8 cellular contexts compared by ENCODE assay signal in genomic region chr12:6688543-6688999, GRCh38. TPM values are rescaled to one million over a fixed set of nuclear protein-coding genes. Genes with fewer than 3 reads are reported as not detected.
DNase-seq lines count a peak whose midpoint lies in the region; ATAC-seq and TF ChIP-seq lines count a peak whose summit lies in the region.

No MANE protein-coding gene starts in this region.

- DNase-seq in ELR (ENCODE audit: low read depth), result peak; percentile 47
- DNase-seq in RKO (ENCODE audit: low spot score), result peak; percentile 60
- peak; percentile 49 for DNase-seq in central memory CD4-positive, alpha-beta T cell
- no peak for DNase-seq in stimulated activated naive B cell treated with anti-CD40 and anti-IgM and Interleukin-4, amounts not matched to agents 10 μg/mL and 1 μg/mL and 100 μg/mL, for 72 hours
- DNase-seq in SW480 (ENCODE audit: low spot score), result no peak
- DNase-seq in NCI-H1105 treated with DMSO at 0.1 percent for 48 hours (lab: John Stamatoyannopoulos, UW), result no peak

- H3K4me1 ChIP-seq in HEK293 (ENCODE audit: control insufficient read depth, insufficient read depth, low read length) (peaks cover 13% of the 10 kb centered on the region), liver (ENCODE audit: control insufficient read depth in 4 of 4, insufficient read depth in 4 of 4, low read length in 3 of 4) (peaks cover 4 to 28% (median 24%) of the 10 kb centered on the region in 4 donors)

- H3K4me3 ChIP-seq in HEK293 (ENCODE audit: low read depth, low read length) (peak overlapping the region; percentile 73), liver (ENCODE audit: low read depth in 1 of 3, low read length in 3 of 3) (peak overlapping the region; percentile 78 to 99 (median 97))

- no peaks in the 10 kb centered on the region for H3K27me3 Mint-ChIP-seq in stimulated activated naive B cell treated with anti-CD40 and anti-IgM and Interleukin-4, amounts not matched to agents 10 μg/mL and 1 μg/mL and 100 μg/mL, for 72 hours

- TF ChIP-seq CTCF in HEK293 (tag by site-specific recombination; IDR thresholded peaks at IDR 0.05) (no peak), liver (IDR thresholded peaks at IDR 0.05; ENCODE audit: low read depth, low read length, missing input control) (no peak)

- peak overlapping the region; percentile 96 for H3K27ac Mint-ChIP-seq in stimulated activated naive B cell treated with anti-CD40 and anti-IgM and Interleukin-4, amounts not matched to agents 10 μg/mL and 1 μg/mL and 100 μg/mL, for 72 hours

- POLR2A ChIA-PET in HEK293 (lab: Yijun Ruan, JAX), result interaction anchor here (0.6 to 2.2 kb wide), 31 partner anchors 9 to 502 kb away, joined by 3 to 104 read pairs (median 6); partner anchors contain the start of genes CDCA3, COPS7A, GAPDH and MLF2

- H3K4me1 Mint-ChIP-seq in stimulated activated naive B cell treated with anti-CD40 and anti-IgM and Interleukin-4, amounts not matched to agents 10 μg/mL and 1 μg/mL and 100 μg/mL, for 72 hours, result peaks cover 38 to 62% of the 10 kb centered on the region in 2 donors

- 2% methylated on average over 13 of the region's 13 CpGs for WGBS in liver

- H3K27ac ChIP-seq in HEK293 (ENCODE audit: extremely low read depth, low read depth, low read length), result peak overlapping the region; percentile 99
- peak overlapping the region; percentile 97 for H3K27ac ChIP-seq in liver (ENCODE audit: low read depth in 1 of 2, low read length in 2 of 2)

- H3K36me3 Mint-ChIP-seq in stimulated activated naive B cell treated with anti-CD40 and anti-IgM and Interleukin-4, amounts not matched to agents 10 μg/mL and 1 μg/mL and 100 μg/mL, for 72 hours, result peaks cover 22 to 35% of the 10 kb centered on the region in 2 donors

- H3K9me3 ChIP-seq in HEK293 (ENCODE audit: control insufficient read depth, insufficient read depth, low read depth, low read length) (no peaks in the 10 kb centered on the region), liver (ENCODE audit: control insufficient read depth in 4 of 4, low read length in 3 of 4) (no peaks in the 10 kb centered on the region)

- no peaks in the 10 kb centered on the region for H3K9me3 Mint-ChIP-seq in stimulated activated naive B cell treated with anti-CD40 and anti-IgM and Interleukin-4, amounts not matched to agents 10 μg/mL and 1 μg/mL and 100 μg/mL, for 72 hours

- no peaks in the 10 kb centered on the region for H3K27me3 ChIP-seq in liver (ENCODE audit: control insufficient read depth in 4 of 4, insufficient read depth in 4 of 4, low read length in 3 of 4)

- peak overlapping the region; percentile 93 for H3K4me3 Mint-ChIP-seq in stimulated activated naive B cell treated with anti-CD40 and anti-IgM and Interleukin-4, amounts not matched to agents 10 μg/mL and 1 μg/mL and 100 μg/mL, for 72 hours

- TF ChIP-seq RAD21 in liver (IDR thresholded peaks at IDR 0.05), result no peak

- ATAC-seq in stimulated activated naive B cell treated with anti-CD40 and anti-IgM and Interleukin-4, amounts not matched to agents 10 μg/mL and 1 μg/mL and 100 μg/mL, for 72 hours (replicated peaks), result peak; percentile 18 to 28

- H3K9ac ChIP-seq in liver (ENCODE audit: low read depth in 1 of 2, low read length in 2 of 2), result peak overlapping the region; percentile 34 to 73

- peaks cover 16 to 25% of the 10 kb centered on the region in 2 experiments; a peak in 2 of 3 replicates for H3K36me3 ChIP-seq in HEK293 (ENCODE audit: control insufficient read depth in 2 of 2, insufficient read depth in 1 of 2, low read length in 2 of 2)
- H3K36me3 ChIP-seq in liver (ENCODE audit: control insufficient read depth in 4 of 4, insufficient read depth in 3 of 4, low read depth in 1 of 4, low read length in 3 of 4), result peaks cover 1 to 6% (median 4%) of the 10 kb centered on the region in 4 donors

- CTCF ChIA-PET in HEK293 (lab: Yijun Ruan, JAX), result interaction anchor here (0.7 to 1.2 kb wide), 4 partner anchors 48 to 65 kb away, joined by 3 read pairs; partner anchors contain the start of gene MLF2

TF ChIP-seq in HEK293, 187 proteins besides CTCF, POLR2A, EP300 and RAD21 (continues in another document):
- TF ChIP-seq ZBTB21 (tag by site-specific recombination; IDR thresholded peaks at IDR 0.05), result peak; percentile 49
- TF ChIP-seq, protein P1, sequence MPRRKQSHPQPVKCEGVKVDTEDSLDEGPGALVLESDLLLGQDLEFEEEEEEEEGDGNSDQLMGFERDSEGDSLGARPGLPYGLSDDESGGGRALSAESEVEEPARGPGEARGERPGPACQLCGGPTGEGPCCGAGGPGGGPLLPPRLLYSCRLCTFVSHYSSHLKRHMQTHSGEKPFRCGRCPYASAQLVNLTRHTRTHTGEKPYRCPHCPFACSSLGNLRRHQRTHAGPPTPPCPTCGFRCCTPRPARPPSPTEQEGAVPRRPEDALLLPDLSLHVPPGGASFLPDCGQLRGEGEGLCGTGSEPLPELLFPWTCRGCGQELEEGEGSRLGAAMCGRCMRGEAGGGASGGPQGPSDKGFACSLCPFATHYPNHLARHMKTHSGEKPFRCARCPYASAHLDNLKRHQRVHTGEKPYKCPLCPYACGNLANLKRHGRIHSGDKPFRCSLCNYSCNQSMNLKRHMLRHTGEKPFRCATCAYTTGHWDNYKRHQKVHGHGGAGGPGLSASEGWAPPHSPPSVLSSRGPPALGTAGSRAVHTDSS (tag by site-specific recombination; IDR thresholded peaks at IDR 0.05), result no peak
- no peak for TF ChIP-seq TRIM28 (IDR thresholded peaks at IDR 0.05; ENCODE audit: borderline replicate concordance, low read length)

TF ChIP-seq in liver, 16 proteins besides CTCF, POLR2A, EP300 and RAD21:
- no peak for TF ChIP-seq MAX (IDR thresholded peaks at IDR 0.05)
- peak in 1 of 2 donors; percentile 54 for TF ChIP-seq GABPA (IDR thresholded peaks at IDR 0.05 in 1 of 2, conservative IDR thresholded peaks at IDR 0.05 in 1 of 2)

RNA-seq across cellular contexts. Expression of gene ZNF384, which starts 0.6 kb away (rescaled TPM):
- 10 to 100 TPM in 1 of 2 donors, 1 to 10 TPM in 1; 8.5 to 11.5 TPM for total RNA-seq in liver
- polyA plus RNA-seq in liver, result 10 to 100 TPM in 1 of 2 donors, 1 to 10 TPM in 1; 3.9 to 12.7 TPM

RNA-seq across cellular contexts. Expression of gene PIANP, which starts 12.0 kb away (rescaled TPM):
- not detected for total RNA-seq in liver
- polyA plus RNA-seq in liver, result under 1 TPM in 1 of 2 donors, not detected in 1; 0.03 TPM

RNA-seq across cellular contexts. Expression of gene ING4, which starts 25.7 kb away (rescaled TPM):
- 10 to 100 TPM; 14.9 to 15.5 TPM for total RNA-seq in liver
- 10 to 100 TPM; 13.9 to 18.1 TPM for polyA plus RNA-seq in liver

RNA-seq across cellular contexts. Expression of gene COPS7A, which starts 35.3 kb away (rescaled TPM):
- total RNA-seq in liver, result 10 to 100 TPM; 26.0 to 31.3 TPM
- polyA plus RNA-seq in liver, result 10 to 100 TPM; 33.5 to 37.7 TPM

RNA-seq across cellular contexts. Expression of gene ACRBP, which starts 41.3 kb away (rescaled TPM):
- 1 to 10 TPM in 1 of 2 donors, under 1 TPM in 1; 0.50 to 1.5 TPM for total RNA-seq in liver
- polyA plus RNA-seq in liver, result under 1 TPM; 0.39 to 0.80 TPM

Comparison
In these comparisons a context has a peak if more than half of its experiments do, and no peak if none do; other contexts are left out.
1. DNase-seq: peak in ELR (single experiment), RKO (single experiment) and central memory CD4-positive, alpha-beta T cell (single experiment); none in stimulated activated naive B cell treated with anti-CD40 and anti-IgM and Interleukin-4, amounts not matched to agents 10 μg/mL and 1 μg/mL and 100 μg/mL, for 72 hours (single experiment), SW480 (single experiment) and NCI-H1105 treated with DMSO at 0.1 percent for 48 hours (single experiment).